2 cellular contexts compared by ENCODE assay signal in genomic region chr6:152720964-152721363, GRCh38.
A peak's percentile ranks its signal among the peaks of the same experiment; 100 is the strongest.
TF ChIP-seq lines count a peak whose summit lies in the region.

No MANE protein-coding gene starts in this region.

TF ChIP-seq in HCT116, 20 proteins besides CTCF, POLR2A, EP300 and RAD21:
- TF ChIP-seq CBX3 (IDR thresholded peaks at IDR 0.05; ENCODE audit: low read depth) (no peak), SRF (IDR thresholded peaks at IDR 0.05; ENCODE audit: low read depth) (no peak), ZBTB33 (IDR thresholded peaks at IDR 0.05; ENCODE audit: extremely low read depth, insufficient replicate concordance, low read length) (no peak), TCF7L2 (IDR thresholded peaks at IDR 0.05; ENCODE audit: borderline replicate concordance, extremely low read depth, insufficient read depth, insufficient read length) (peak; percentile 86), SP1 (IDR thresholded peaks at IDR 0.05; ENCODE audit: low read depth) (0 out of 2 replicates have a peak, but pooled peaks have one; percentile 38), FOSL1 (IDR thresholded peaks at IDR 0.05; ENCODE audit: low read depth) (peak; percentile 45; the same call in 1 of the 2 replicates), ZFX (IDR thresholded peaks at IDR 0.05) (no peak), EZH2phosphoT487 (IDR thresholded peaks at IDR 0.05; ENCODE audit: borderline replicate concordance) (no peak), EGR1 (IDR thresholded peaks at IDR 0.05; ENCODE audit: low read depth) (no peak), MAX (IDR thresholded peaks at IDR 0.05) (0 out of 2 replicates have a peak, but pooled peaks have one; percentile 36), ATF3 (IDR thresholded peaks at IDR 0.05) (peak; percentile 75), ZNF274 (IDR thresholded peaks at IDR 0.05; ENCODE audit: low read depth, low read length) (no peak), CEBPB (IDR thresholded peaks at IDR 0.05; ENCODE audit: low read depth) (peak; percentile 73), POLR2AphosphoS5 (IDR thresholded peaks at IDR 0.05; ENCODE audit: low read depth, low read length) (no peak), REST (IDR thresholded peaks at IDR 0.05; ENCODE audit: low read depth) (no peak), ELF1 (IDR thresholded peaks at IDR 0.05; ENCODE audit: borderline replicate concordance, low read depth) (peak; percentile 28; the same call in 1 of the 2 replicates), JUND (IDR thresholded peaks at IDR 0.05) (peak; percentile 27; the same call in 1 of the 2 replicates), EZH2 (IDR thresholded peaks at IDR 0.05) (no peak), YY1 (IDR thresholded peaks at IDR 0.05; ENCODE audit: extremely low read depth, insufficient replicate concordance, low read depth, low read length) (no peak), SIN3A (IDR thresholded peaks at IDR 0.05; ENCODE audit: low read depth) (0 out of 2 replicates have a peak, but pooled peaks have one; percentile 26)

TF ChIP-seq in endothelial cell of umbilical vein, 7 proteins besides CTCF, POLR2A, EP300 and RAD21:
- no peak for TF ChIP-seq MYC (IDR thresholded peaks at IDR 0.05; ENCODE audit: low read depth, low read length)
- TF ChIP-seq POLR2AphosphoS5 (IDR thresholded peaks at IDR 0.05; ENCODE audit: insufficient read depth, low read depth, low read length) = peak; percentile 83
- TF ChIP-seq GATA2 (IDR thresholded peaks at IDR 0.05; ENCODE audit: insufficient read depth, insufficient read length, low read depth, low read length) = peak; percentile 70
- no peak for TF ChIP-seq MAX (IDR thresholded peaks at IDR 0.05; ENCODE audit: insufficient read depth, insufficient read length)
- TF ChIP-seq EZH2 (IDR thresholded peaks at IDR 0.05; ENCODE audit: borderline replicate concordance, low read depth, low read length, severe bottlenecking) = no peak
- peak; percentile 74 for TF ChIP-seq FOS (IDR thresholded peaks at IDR 0.05; ENCODE audit: borderline replicate concordance, insufficient read depth, low read length)
- TF ChIP-seq JUN (IDR thresholded peaks at IDR 0.05; ENCODE audit: borderline replicate concordance, insufficient read depth, insufficient read length, low read depth) = peak; percentile 65
